Comparison of ENCODE assay signal across 26 cellular contexts in the genomic region with DNA sequence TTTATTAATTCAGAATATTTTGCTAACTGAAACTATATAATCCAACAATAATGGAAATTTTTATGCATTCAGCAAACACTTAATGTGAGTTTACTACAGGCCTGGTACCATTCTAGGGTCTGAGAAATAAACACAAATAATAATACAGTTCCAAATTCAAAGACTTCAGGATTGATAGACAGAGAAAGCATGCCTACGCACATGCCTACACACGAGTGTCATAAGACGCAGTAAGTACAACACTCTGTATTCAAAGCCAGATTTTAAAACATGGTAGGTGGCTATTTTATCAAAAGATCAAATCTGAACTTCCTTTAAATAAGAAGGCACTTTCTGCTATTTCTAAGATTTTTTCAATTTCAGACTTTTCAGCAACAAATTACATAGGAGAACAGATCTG.
"Had no signal": no experiment of that assay in that cellular context is flagged by ENCODE, and none has a peak within 500 bp of the region (broad histone marks: within the 10 kb centered on the region; RNA-seq: fewer than 3 reads in every experiment).

No MANE protein-coding gene starts in this region.

- H3K9me3 Mint-ChIP-seq: dendritic cell treated with granulocyte-macrophage colony-stimulating factor and Interleukin-4, amounts not matched to agents 40 ng/mL and 50 ng/mL, for 4 days; endodermal cell had no signal

- ATAC-seq: effector memory CD8-positive, alpha-beta T cell; esophagus mucosa; foreskin keratinocyte; gastrocnemius medialis; gastroesophageal sphincter; heart left ventricle; heart right ventricle had no signal

- H3K4me1 Mint-ChIP-seq: endodermal cell had no signal

- H3K4me1 ChIP-seq: colonic mucosa, esophagus muscularis mucosa, esophagus squamous epithelium, foreskin keratinocyte, gastrocnemius medialis, gastroesophageal sphincter, heart left ventricle, heart right ventricle had no signal

- H3K27ac ChIP-seq: colonic mucosa, coronary artery, dorsolateral prefrontal cortex, epithelial cell of prostate, esophagus muscularis mucosa, esophagus squamous epithelium, foreskin keratinocyte, gastrocnemius medialis, gastroesophageal sphincter, heart left ventricle, heart right ventricle had no signal

- H3K27me3 Mint-ChIP-seq: dendritic cell treated with granulocyte-macrophage colony-stimulating factor and Interleukin-4, amounts not matched to agents 40 ng/mL and 50 ng/mL, for 4 days; effector memory CD8-positive, alpha-beta T cell had no signal

- H3K9me3 ChIP-seq: colonic mucosa, esophagus muscularis mucosa, esophagus squamous epithelium, gastrocnemius medialis, gastroesophageal sphincter, heart left ventricle had no signal

- H3K36me3 ChIP-seq: colonic mucosa, esophagus muscularis mucosa, esophagus squamous epithelium, gastrocnemius medialis, gastroesophageal sphincter, heart left ventricle, heart right ventricle had no signal

- DNase-seq: colonic mucosa; cortex of kidney; dermis blood vessel endothelial cell; dorsolateral prefrontal cortex; effector CD4-positive, alpha-beta T cell; effector CD8-positive, alpha-beta T cell; effector memory CD4-positive, alpha-beta T cell; effector memory CD8-positive, alpha-beta T cell; endodermal cell; erythroblast; esophagus squamous epithelium; foreskin fibroblast; foreskin keratinocyte; foreskin melanocyte; gastrocnemius medialis; glutamatergic neuron; heart left ventricle; heart right ventricle had no signal

- FAIRE-seq: endometrium, endothelial cell of umbilical vein had no signal

- H3K4me3 ChIP-seq: colonic mucosa, coronary artery, dorsolateral prefrontal cortex, esophagus muscularis mucosa, esophagus squamous epithelium, gastrocnemius medialis, gastroesophageal sphincter, heart left ventricle, heart right ventricle had no signal

- H3K4me3 Mint-ChIP-seq: dendritic cell treated with granulocyte-macrophage colony-stimulating factor and Interleukin-4, amounts not matched to agents 40 ng/mL and 50 ng/mL, for 4 days; effector memory CD8-positive, alpha-beta T cell; endodermal cell had no signal
